18 cellular contexts compared by ENCODE assay signal in genomic region chr13:91894311-91894710, GRCh38.
DNase-seq lines count a peak whose midpoint lies in the region; ATAC-seq, FAIRE-seq and TF ChIP-seq lines count a peak whose summit lies in the region.
"Had no signal": no experiment of that assay in that cellular context is flagged by ENCODE, and none has a peak within 500 bp of the region (broad histone marks: within the 10 kb centered on the region; RNA-seq: fewer than 3 reads in every experiment).

No MANE protein-coding gene starts in this region.

- DNase-seq in COR-L47 (lab: John Stamatoyannopoulos, UW) (peak; percentile 18), NCI-H1092 treated with DMSO at 0.1 percent for 48 hours (lab: John Stamatoyannopoulos, UW) (peak; percentile 27), astrocyte of the hippocampus (ENCODE audit: low read depth, low spot score) (peak; percentile 10), left kidney (ENCODE audit: low read depth, low spot score) (peak; percentile 21), left lung (no peak), kidney (no peak)
- DNase-seq: Calu3; CD4-positive, CD25-positive, alpha-beta regulatory T cell; DND-41; GDM1; HCEC 1CT; Karpas-422; NCI-H146; NCI-H524; NK-92 treated with Interleukin-12 subunit alpha and Interleukin-12 subunit beta, amount 100 ng/mL, for 24 hours; PC-3 had no signal

- H3K4me3 ChIP-seq in left lung = no peak overlapping the region
- no peak overlapping the region for H3K4me3 ChIP-seq in kidney (ENCODE audit: low read length in 2 of 2)

- no peaks in the 10 kb centered on the region for H3K36me3 ChIP-seq in left lung
- H3K36me3 ChIP-seq in kidney (ENCODE audit: control insufficient read depth in 1 of 2, insufficient read depth in 2 of 2, low read length in 2 of 2) = no peaks in the 10 kb centered on the region

- H3K4me1 ChIP-seq in left lung (no peaks in the 10 kb centered on the region), kidney (ENCODE audit: control insufficient read depth in 1 of 2, insufficient read depth in 1 of 2, low read depth in 1 of 2, low read length in 2 of 2) (no peaks in the 10 kb centered on the region)

- TF ChIP-seq CTCF in left lung (IDR thresholded peaks at IDR 0.05) (no peak), kidney (IDR thresholded peaks at IDR 0.05; ENCODE audit: borderline replicate concordance, extremely low read depth, insufficient read depth) (no peak)

- H3K27ac ChIP-seq in left lung (no peak overlapping the region), kidney (ENCODE audit: low read depth in 2 of 2, low read length in 2 of 2) (no peak overlapping the region)

- no peaks in the 10 kb centered on the region for H3K27me3 ChIP-seq in left lung

- FAIRE-seq in kidney (lab: Jason Lieb, UNC) = no peak
- FAIRE-seq: GM12892 had no signal

- H3K9ac ChIP-seq in kidney (ENCODE audit: low read length in 2 of 2) = no peak overlapping the region

- ATAC-seq in left lung (no peak), GM21528 (IDR thresholded peaks at IDR 0.05; ENCODE audit: low FRiP score, unreplicated experiment) (no peak)
- ATAC-seq: PC-3 had no signal

- peaks cover 0 to 5% of the 10 kb centered on the region in 2 donors for H3K9me3 ChIP-seq in left lung
- no peaks in the 10 kb centered on the region for H3K9me3 ChIP-seq in kidney (ENCODE audit: control insufficient read depth in 1 of 2, low read length in 2 of 2)

- intact Hi-C loops in left lung (cut with DNase I) (no loop called here), kidney (cut with DNase I) (no loop called here)

Comparison
In these comparisons a context has a peak if more than half of its experiments do, and no peak if none do; other contexts are left out.
1. DNase-seq: peak in COR-L47 (single experiment), NCI-H1092 treated with DMSO at 0.1 percent for 48 hours (single experiment), astrocyte of the hippocampus (single experiment) and left kidney (single experiment); none in left lung (0 of 2) and kidney (single experiment).